Comparison of ENCODE assay signal across 34 cellular contexts in genomic region chr17:70920416-70920815, GRCh38.
"Had no signal": no experiment of that assay in that cellular context is flagged by ENCODE, and none has a peak within 500 bp of the region (broad histone marks: within the 10 kb centered on the region; RNA-seq: fewer than 3 reads in every experiment).

No MANE protein-coding gene starts in this region.

- H3K36me3 Mint-ChIP-seq: activated naive CD4-positive, alpha-beta T cell treated with anti-CD3 and anti-CD28 coated beads, Interleukin-2, amount 10 ng/mL, durations not matched to agents 7 days and 5 days; activated naive CD4-positive, alpha-beta T cell treated with anti-CD3 and anti-CD28 coated beads, Interleukin-2, amount 50 U/mL, for 24 hours; activated naive CD8-positive, alpha-beta T cell; activated naive CD8-positive, alpha-beta T cell treated with anti-CD3 and anti-CD28 coated beads for 36 hours; activated naive CD8-positive, alpha-beta T cell treated with anti-CD3 and anti-CD28 coated beads, Interleukin-2, amount 10 ng/mL, durations not matched to agents 7 days and 5 days had no signal

- H3K27me3 Mint-ChIP-seq: activated naive CD4-positive, alpha-beta T cell treated with anti-CD3 and anti-CD28 coated beads, Interleukin-2, amount 10 ng/mL, durations not matched to agents 7 days and 5 days; activated naive CD4-positive, alpha-beta T cell treated with anti-CD3 and anti-CD28 coated beads, Interleukin-2, amount 50 U/mL, for 24 hours; activated naive CD8-positive, alpha-beta T cell; activated naive CD8-positive, alpha-beta T cell treated with anti-CD3 and anti-CD28 coated beads for 36 hours; activated naive CD8-positive, alpha-beta T cell treated with anti-CD3 and anti-CD28 coated beads, Interleukin-2, amount 10 ng/mL, durations not matched to agents 7 days and 5 days; activated naive CD8-positive, alpha-beta T cell treated with anti-CD3 and anti-CD28 coated beads, Interleukin-2, amount 50 U/mL, for 24 hours; activated T-cell treated with anti-CD3 and anti-CD28 coated beads, Interleukin-2, amount 50 U/mL, for 24 hours; activated T-helper 17 cell treated with anti-CD3 and anti-CD28 coated beads, Interleukin-2, amount 50 U/mL, for 72 hours; central memory CD8-positive, alpha-beta T cell had no signal

- H3K4me1 Mint-ChIP-seq: activated naive CD4-positive, alpha-beta T cell treated with anti-CD3 and anti-CD28 coated beads, Interleukin-2, amount 10 ng/mL, durations not matched to agents 7 days and 5 days; activated naive CD4-positive, alpha-beta T cell treated with anti-CD3 and anti-CD28 coated beads, Interleukin-2, amount 50 U/mL, for 24 hours; activated naive CD8-positive, alpha-beta T cell treated with anti-CD3 and anti-CD28 coated beads for 36 hours; activated naive CD8-positive, alpha-beta T cell treated with anti-CD3 and anti-CD28 coated beads, Interleukin-2, amount 10 ng/mL, durations not matched to agents 7 days and 5 days; activated naive CD8-positive, alpha-beta T cell treated with anti-CD3 and anti-CD28 coated beads, Interleukin-2, amount 50 U/mL, for 24 hours; activated T-helper 17 cell treated with anti-CD3 and anti-CD28 coated beads, Interleukin-2, amount 50 U/mL, for 72 hours; brain; central memory CD8-positive, alpha-beta T cell had no signal

- ATAC-seq: activated naive CD4-positive, alpha-beta T cell treated with anti-CD3 and anti-CD28 coated beads, Interleukin-2, amount 50 U/mL, for 72 hours; activated naive CD8-positive, alpha-beta T cell treated with anti-CD3 and anti-CD28 coated beads, Interleukin-2, amount 50 U/mL, for 24 hours; activated T-cell treated with anti-CD3 and anti-CD28 coated beads, Interleukin-2, amount 50 U/mL, for 4 hours; activated T-cell treated with anti-CD3 and anti-CD28 coated beads, Interleukin-2, amount 50 U/mL, for 72 hours; activated T-helper 17 cell treated with anti-CD3 and anti-CD28 coated beads, Interleukin-2, amount 50 U/mL, for 72 hours; body of pancreas had no signal

- H3K27ac Mint-ChIP-seq: activated naive CD4-positive, alpha-beta T cell treated with anti-CD3 and anti-CD28 coated beads for 36 hours; activated naive CD4-positive, alpha-beta T cell treated with anti-CD3 and anti-CD28 coated beads, Interleukin-2, amount 10 ng/mL, durations not matched to agents 7 days and 5 days; activated naive CD4-positive, alpha-beta T cell treated with anti-CD3 and anti-CD28 coated beads, Interleukin-2, amount 50 U/mL, for 24 hours; activated naive CD4-positive, alpha-beta T cell treated with anti-CD3 and anti-CD28 coated beads, Interleukin-2, amount 50 U/mL, for 72 hours; activated naive CD8-positive, alpha-beta T cell; activated naive CD8-positive, alpha-beta T cell treated with anti-CD3 and anti-CD28 coated beads for 36 hours; activated naive CD8-positive, alpha-beta T cell treated with anti-CD3 and anti-CD28 coated beads, Interleukin-2, amount 10 ng/mL, durations not matched to agents 7 days and 5 days; activated naive CD8-positive, alpha-beta T cell treated with anti-CD3 and anti-CD28 coated beads, Interleukin-2, amount 50 U/mL, for 24 hours; activated T-cell treated with anti-CD3 and anti-CD28 coated beads, Interleukin-2, amount 50 U/mL, for 24 hours; activated T-cell treated with anti-CD3 and anti-CD28 coated beads, Interleukin-2, amount 50 U/mL, for 72 hours; activated T-helper 1 cell treated with anti-CD3 and anti-CD28 coated beads, Interleukin-12 subunit alpha, Interleukin-12 subunit beta, Interleukin-2, Interleukin-4 antibody, amounts not matched to agents 30 ng/mL and 10 ng/mL and 1 ng/mL, durations not matched to agents 14 hours and 24 hours and 36 hours; activated T-helper 17 cell treated with anti-CD3 and anti-CD28 coated beads, Interleukin-2, amount 50 U/mL, for 72 hours; activated T-helper 2 cell treated with anti-CD3 and anti-CD28 coated beads, Interferon-gamma antibody, Interleukin-2, Interleukin-4, amounts not matched to agents 10 μg/mL and 5 μg/mL and 100 μg/mL, durations not matched to agents 14 hours and 24 hours and 36 hours; brain had no signal

- DNase-seq: activated effector memory CD4-positive, alpha-beta T cell treated with anti-CD3 and anti-CD28 coated beads, Interleukin-2, amount 50 U/mL, for 16 hours; activated effector memory CD4-positive, alpha-beta T cell treated with Interleukin-2 at 50 U/mL for 16 hours; activated gamma-delta T cell; activated gamma-delta T cell treated with Interleukin-2 at 50 U/mL for 16 hours; activated naive CD4-positive, alpha-beta T cell; activated naive CD4-positive, alpha-beta T cell treated with anti-CD3 and anti-CD28 coated beads for 36 hours; activated naive CD4-positive, alpha-beta T cell treated with anti-CD3 and anti-CD28 coated beads, Interleukin-2, amount 10 ng/mL, durations not matched to agents 7 days and 5 days; activated naive CD4-positive, alpha-beta T cell treated with anti-CD3 and anti-CD28 coated beads, Interleukin-2, amount 50 U/mL, for 16 hours; activated naive CD4-positive, alpha-beta T cell treated with Interleukin-2 at 50 U/mL for 16 hours; activated naive CD8-positive, alpha-beta T cell treated with anti-CD3 and anti-CD28 coated beads for 36 hours; activated naive CD8-positive, alpha-beta T cell treated with anti-CD3 and anti-CD28 coated beads, Interleukin-2, amount 10 ng/mL, durations not matched to agents 7 days and 5 days; activated naive CD8-positive, alpha-beta T cell treated with anti-CD3 and anti-CD28 coated beads, Interleukin-2, amount 50 U/mL, for 24 hours; activated T-cell treated with anti-CD3 and anti-CD28 coated beads, Interleukin-2, amount 50 U/mL, for 24 hours; activated T-cell treated with anti-CD3 and anti-CD28 coated beads, Interleukin-2, amount 50 U/mL, for 4 hours; activated T-cell treated with anti-CD3 and anti-CD28 coated beads, Interleukin-2, amount 50 U/mL, for 48 hours; activated T-cell treated with anti-CD3 and anti-CD28 coated beads, Interleukin-2, amount 50 U/mL, for 72 hours; adrenal gland; amniotic stem cell; amygdala; anterior cingulate cortex; aorta; body of pancreas; brain microvascular endothelial cell; caudate nucleus; central memory CD4-positive, alpha-beta T cell; cerebellar nuclear complex had no signal

- H3K4me3 Mint-ChIP-seq: activated naive CD4-positive, alpha-beta T cell treated with anti-CD3 and anti-CD28 coated beads for 36 hours; activated naive CD4-positive, alpha-beta T cell treated with anti-CD3 and anti-CD28 coated beads, Interleukin-2, amount 10 ng/mL, durations not matched to agents 7 days and 5 days; activated naive CD4-positive, alpha-beta T cell treated with anti-CD3 and anti-CD28 coated beads, Interleukin-2, amount 50 U/mL, for 24 hours; activated naive CD8-positive, alpha-beta T cell; activated naive CD8-positive, alpha-beta T cell treated with anti-CD3 and anti-CD28 coated beads for 36 hours; activated naive CD8-positive, alpha-beta T cell treated with anti-CD3 and anti-CD28 coated beads, Interleukin-2, amount 10 ng/mL, durations not matched to agents 7 days and 5 days; activated naive CD8-positive, alpha-beta T cell treated with anti-CD3 and anti-CD28 coated beads, Interleukin-2, amount 50 U/mL, for 24 hours; activated T-cell treated with anti-CD3 and anti-CD28 coated beads, Interleukin-2, amount 50 U/mL, for 24 hours; activated T-cell treated with anti-CD3 and anti-CD28 coated beads, Interleukin-2, amount 50 U/mL, for 4 hours; activated T-cell treated with anti-CD3 and anti-CD28 coated beads, Interleukin-2, amount 50 U/mL, for 72 hours; activated T-helper 1 cell treated with anti-CD3 and anti-CD28 coated beads, Interleukin-12 subunit alpha, Interleukin-12 subunit beta, Interleukin-2, Interleukin-4 antibody, amounts not matched to agents 30 ng/mL and 10 ng/mL and 1 ng/mL, durations not matched to agents 14 hours and 24 hours and 36 hours; activated T-helper 17 cell treated with anti-CD3 and anti-CD28 coated beads, Interleukin-2, amount 50 U/mL, for 72 hours; brain; central memory CD8-positive, alpha-beta T cell had no signal
